Comparison of ENCODE assay signal across 17 cellular contexts in the genomic region with DNA sequence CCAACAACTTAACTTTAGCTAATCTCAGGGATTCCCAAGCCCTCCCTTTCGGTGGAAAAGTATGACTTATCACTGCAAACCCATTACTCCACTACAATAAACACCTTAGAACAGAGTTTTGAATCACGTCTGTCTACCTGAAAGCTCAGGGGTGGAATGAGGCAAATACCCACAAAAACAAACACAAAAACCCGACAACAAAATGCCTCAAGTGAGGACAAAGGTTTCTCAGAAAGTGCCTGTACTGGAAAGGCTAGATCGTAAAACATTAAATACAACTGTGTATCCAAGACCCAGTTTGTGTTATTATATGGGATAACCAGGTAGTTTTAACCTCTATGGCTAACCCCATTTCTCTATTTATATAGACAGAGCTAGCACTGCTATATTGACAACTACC. TPM values are rescaled to one million over a fixed set of nuclear protein-coding genes. Genes with fewer than 3 reads are reported as not detected.
DNase-seq lines count a peak whose midpoint lies in the region; ATAC-seq and TF ChIP-seq lines count a peak whose summit lies in the region.
"Had no signal": no experiment of that assay in that cellular context is flagged by ENCODE, and none has a peak within 500 bp of the region (broad histone marks: within the 10 kb centered on the region; RNA-seq: fewer than 3 reads in every experiment).

No MANE protein-coding gene starts in this region.

- no peak for TF ChIP-seq POLR2A in esophagus muscularis mucosa (IDR thresholded peaks at IDR 0.05; ENCODE audit: low read depth)

- no peaks in the 10 kb centered on the region for H3K27me3 Mint-ChIP-seq in stimulated activated naive CD8-positive, alpha-beta T cell treated with anti-CD3 and anti-CD28 coated beads, Interleukin-15, Interleukin-2, amounts not matched to agents 100 ng/mL and 50 ng/mL, for 24 hours
- no peaks in the 10 kb centered on the region for H3K27me3 Mint-ChIP-seq in stimulated activated naive CD8-positive, alpha-beta T cell treated with anti-CD3 and anti-CD28 coated beads, Interleukin-15, amount 100 ng/mL, for 72 hours
- no peaks in the 10 kb centered on the region for H3K27me3 Mint-ChIP-seq in stimulated activated naive B cell treated with anti-CD40 and anti-IgM and Interleukin-4, amounts not matched to agents 10 μg/mL and 1 μg/mL and 100 μg/mL, for 72 hours

- peak overlapping the region; percentile 89 for H3K27ac ChIP-seq in VCaP
- no peak overlapping the region for H3K27ac ChIP-seq in esophagus muscularis mucosa (replicated peaks in 1 of 4)
- H3K27ac ChIP-seq: PC-9, SJSA1 had no signal

- TF ChIP-seq EP300 in esophagus muscularis mucosa (IDR thresholded peaks at IDR 0.05): no peak

- H3K36me3 ChIP-seq in esophagus muscularis mucosa: peaks cover 30 to 62% (median 59%) of the 10 kb centered on the region in 4 donors

- H3K4me1 Mint-ChIP-seq in stimulated activated naive CD8-positive, alpha-beta T cell treated with anti-CD3 and anti-CD28 coated beads, Interleukin-15, Interleukin-2, amounts not matched to agents 100 ng/mL and 50 ng/mL, for 24 hours (ENCODE audit: low read depth): peaks cover 34% of the 10 kb centered on the region
- peaks cover 35% of the 10 kb centered on the region for H3K4me1 Mint-ChIP-seq in stimulated activated naive CD8-positive, alpha-beta T cell treated with anti-CD3 and anti-CD28 coated beads, Interleukin-15, amount 100 ng/mL, for 72 hours
- peaks cover 21 to 24% of the 10 kb centered on the region in 2 donors for H3K4me1 Mint-ChIP-seq in stimulated activated naive B cell treated with anti-CD40 and anti-IgM and Interleukin-4, amounts not matched to agents 10 μg/mL and 1 μg/mL and 100 μg/mL, for 72 hours

- H3K9me3 Mint-ChIP-seq in stimulated activated naive CD8-positive, alpha-beta T cell treated with anti-CD3 and anti-CD28 coated beads, Interleukin-15, Interleukin-2, amounts not matched to agents 100 ng/mL and 50 ng/mL, for 24 hours: no peaks in the 10 kb centered on the region
- H3K9me3 Mint-ChIP-seq in stimulated activated naive CD8-positive, alpha-beta T cell treated with anti-CD3 and anti-CD28 coated beads, Interleukin-15, amount 100 ng/mL, for 72 hours: no peaks in the 10 kb centered on the region
- H3K9me3 Mint-ChIP-seq in stimulated activated naive B cell treated with anti-CD40 and anti-IgM and Interleukin-4, amounts not matched to agents 10 μg/mL and 1 μg/mL and 100 μg/mL, for 72 hours: no peaks in the 10 kb centered on the region
- H3K9me3 Mint-ChIP-seq: CD14-positive monocyte had no signal

- no peak for ATAC-seq in stimulated activated naive CD8-positive, alpha-beta T cell treated with anti-CD3 and anti-CD28 coated beads, Interleukin-15, amount 100 ng/mL, for 72 hours
- ATAC-seq in left colon (peak; percentile 38), HG02763 (IDR thresholded peaks at IDR 0.05; ENCODE audit: unreplicated experiment) (no peak)
- no peak for ATAC-seq in stimulated activated naive B cell treated with anti-CD40 and anti-IgM and Interleukin-4, amounts not matched to agents 10 μg/mL and 1 μg/mL and 100 μg/mL, for 72 hours (replicated peaks)

- H3K27me3 ChIP-seq in esophagus muscularis mucosa: no peaks in the 10 kb centered on the region
- H3K27me3 ChIP-seq: SJSA1 had no signal

- intact Hi-C loops in left colon (cut with DNase I, micrococcal nuclease) (no loop called here), esophagus muscularis mucosa (cut with DNase I) (no loop called here)

- DNase-seq in stimulated activated naive CD8-positive, alpha-beta T cell treated with anti-CD3 and anti-CD28 coated beads, Interleukin-15, amount 100 ng/mL, for 72 hours: no peak
- DNase-seq in left colon: no peak
- no peak for DNase-seq in esophagus muscularis mucosa (ENCODE audit: extremely low spot score)
- DNase-seq in stimulated activated naive B cell treated with anti-CD40 and anti-IgM and Interleukin-4, amounts not matched to agents 10 μg/mL and 1 μg/mL and 100 μg/mL, for 72 hours: no peak
- DNase-seq: AML-193; KBM-7; NCI-H1436; NCI-H2029; NCI-H2171; NCI-H446 treated with DMSO at 0.1 percent for 48 hours; NK-92 treated with Interleukin-12 subunit alpha and Interleukin-12 subunit beta, amount 100 ng/mL, for 24 hours; PC-9 had no signal

- peaks cover 54% of the 10 kb centered on the region for H3K36me3 Mint-ChIP-seq in stimulated activated naive CD8-positive, alpha-beta T cell treated with anti-CD3 and anti-CD28 coated beads, Interleukin-15, Interleukin-2, amounts not matched to agents 100 ng/mL and 50 ng/mL, for 24 hours (ENCODE audit: low read depth)
- H3K36me3 Mint-ChIP-seq in stimulated activated naive B cell treated with anti-CD40 and anti-IgM and Interleukin-4, amounts not matched to agents 10 μg/mL and 1 μg/mL and 100 μg/mL, for 72 hours: peaks cover 43 to 49% of the 10 kb centered on the region in 2 donors

- no peak overlapping the region for H3K4me3 Mint-ChIP-seq in stimulated activated naive CD8-positive, alpha-beta T cell treated with anti-CD3 and anti-CD28 coated beads, Interleukin-15, Interleukin-2, amounts not matched to agents 100 ng/mL and 50 ng/mL, for 24 hours
- no peak overlapping the region for H3K4me3 Mint-ChIP-seq in stimulated activated naive CD8-positive, alpha-beta T cell treated with anti-CD3 and anti-CD28 coated beads, Interleukin-15, amount 100 ng/mL, for 72 hours
- no peak overlapping the region for H3K4me3 Mint-ChIP-seq in stimulated activated naive B cell treated with anti-CD40 and anti-IgM and Interleukin-4, amounts not matched to agents 10 μg/mL and 1 μg/mL and 100 μg/mL, for 72 hours
- H3K4me3 Mint-ChIP-seq: CD14-positive monocyte had no signal

- no peak overlapping the region for H3K4me3 ChIP-seq in esophagus muscularis mucosa
- H3K4me3 ChIP-seq: PC-9, SJSA1 had no signal

- H3K9me3 ChIP-seq in esophagus muscularis mucosa: no peaks in the 10 kb centered on the region
- H3K9me3 ChIP-seq: SJSA1 had no signal

- 90% methylated on average over 4 of the region's 4 CpGs for WGBS in esophagus muscularis mucosa

- H3K27ac Mint-ChIP-seq in stimulated activated naive CD8-positive, alpha-beta T cell treated with anti-CD3 and anti-CD28 coated beads, Interleukin-15, Interleukin-2, amounts not matched to agents 100 ng/mL and 50 ng/mL, for 24 hours: peak overlapping the region; percentile 49
- H3K27ac Mint-ChIP-seq in stimulated activated naive CD8-positive, alpha-beta T cell treated with anti-CD3 and anti-CD28 coated beads, Interleukin-15, amount 100 ng/mL, for 72 hours: no peak overlapping the region
- no peak overlapping the region for H3K27ac Mint-ChIP-seq in stimulated activated naive B cell treated with anti-CD40 and anti-IgM and Interleukin-4, amounts not matched to agents 10 μg/mL and 1 μg/mL and 100 μg/mL, for 72 hours

- no peaks in the 10 kb centered on the region for H3K4me1 ChIP-seq in esophagus muscularis mucosa
- H3K4me1 ChIP-seq: SJSA1 had no signal

- TF ChIP-seq CTCF in VCaP (conservative IDR thresholded peaks at IDR 0.05): no peak
- TF ChIP-seq CTCF in esophagus muscularis mucosa (IDR thresholded peaks at IDR 0.05): no peak

RNA-seq across cellular contexts. Expression of gene MKRN1, which starts 26.0 kb away (rescaled TPM):
- total RNA-seq in left colon (100 to 1,000 TPM; 192 to 233 TPM), esophagus muscularis mucosa (100 to 1,000 TPM in 1 of 4 donors, 10 to 100 TPM in 3; 66.4 to 105 (median 77.9) TPM)

RNA-seq across cellular contexts. Expression of gene RAB19, which starts 49.4 kb away (rescaled TPM):
- 10 to 100 TPM; 14.9 to 21.9 TPM for total RNA-seq in left colon
- total RNA-seq in esophagus muscularis mucosa: not detected
- total RNA-seq: SJSA1 had no signal

RNA-seq across cellular contexts. Expression of gene SLC37A3, which starts 54.9 kb away (rescaled TPM):
- total RNA-seq in left colon (10 to 100 TPM; 57.6 to 65.5 TPM), esophagus muscularis mucosa (10 to 100 TPM; 33.1 to 67.8 (median 49.0) TPM)

Comparison
In these comparisons a context has a peak if more than half of its experiments do, and no peak if none do; other contexts are left out.
1. RNA of gene RAB19, which starts 49.4 kb away (total RNA-seq): 14.9 to 21.9 TPM in left colon; not detected in esophagus muscularis mucosa; every median in the first group is over 10 times any median in the second.